ENCODE assay signal across 1 cellular context in genomic region chr16:88993946-88994600, GRCh38.
TF ChIP-seq lines count a peak whose summit lies in the region.

No MANE protein-coding gene starts in this region.

TF ChIP-seq in H1, 55 proteins besides CTCF, POLR2A, EP300 and RAD21:
- TF ChIP-seq JUN (IDR thresholded peaks at IDR 0.05; ENCODE audit: low read depth, low read length) (no peak), POU5F1 (IDR thresholded peaks at IDR 0.05; ENCODE audit: low read depth, low read length) (no peak), FOSL1 (IDR thresholded peaks at IDR 0.05; ENCODE audit: insufficient read depth, low read depth, low read length) (no peak), TEAD4 (IDR thresholded peaks at IDR 0.05; ENCODE audit: low read depth, low read length) (no peak), TAF1 (IDR thresholded peaks at IDR 0.05; ENCODE audit: low read depth, low read length) (no peak), KDM4A (IDR thresholded peaks at IDR 0.05; ENCODE audit: low read depth, low read length, severe bottlenecking) (no peak), CBX8 (IDR thresholded peaks at IDR 0.05; ENCODE audit: borderline replicate concordance, low read depth, low read length) (no peak), ZNF274 (IDR thresholded peaks at IDR 0.05; ENCODE audit: borderline replicate concordance, extremely low read depth, low read length) (no peak), RBBP5 (IDR thresholded peaks at IDR 0.05; ENCODE audit: borderline replicate concordance, low read depth, low read length) (no peak), CHD1 (IDR thresholded peaks at IDR 0.05; ENCODE audit: low read depth, low read length) (no peak), TAF7 (optimal IDR thresholded peaks at IDR 0.05; ENCODE audit: borderline replicate concordance, low read depth, low read length) (no peak), CEBPB (IDR thresholded peaks at IDR 0.05; ENCODE audit: low read depth, low read length) (no peak), BCL11A (IDR thresholded peaks at IDR 0.05; ENCODE audit: low read depth in 2 of 2, low read length in 2 of 2) (no peak), BACH1 (IDR thresholded peaks at IDR 0.05; ENCODE audit: low read length) (no peak), CTBP2 (IDR thresholded peaks at IDR 0.05; ENCODE audit: borderline replicate concordance, insufficient read depth, insufficient read length, low read length) (no peak), CREB1 (IDR thresholded peaks at IDR 0.05) (no peak)
TF ChIP-seq in H1: peak in this region for 0.
